Comparison of ENCODE assay signal across 17 cellular contexts in the genomic region with DNA sequence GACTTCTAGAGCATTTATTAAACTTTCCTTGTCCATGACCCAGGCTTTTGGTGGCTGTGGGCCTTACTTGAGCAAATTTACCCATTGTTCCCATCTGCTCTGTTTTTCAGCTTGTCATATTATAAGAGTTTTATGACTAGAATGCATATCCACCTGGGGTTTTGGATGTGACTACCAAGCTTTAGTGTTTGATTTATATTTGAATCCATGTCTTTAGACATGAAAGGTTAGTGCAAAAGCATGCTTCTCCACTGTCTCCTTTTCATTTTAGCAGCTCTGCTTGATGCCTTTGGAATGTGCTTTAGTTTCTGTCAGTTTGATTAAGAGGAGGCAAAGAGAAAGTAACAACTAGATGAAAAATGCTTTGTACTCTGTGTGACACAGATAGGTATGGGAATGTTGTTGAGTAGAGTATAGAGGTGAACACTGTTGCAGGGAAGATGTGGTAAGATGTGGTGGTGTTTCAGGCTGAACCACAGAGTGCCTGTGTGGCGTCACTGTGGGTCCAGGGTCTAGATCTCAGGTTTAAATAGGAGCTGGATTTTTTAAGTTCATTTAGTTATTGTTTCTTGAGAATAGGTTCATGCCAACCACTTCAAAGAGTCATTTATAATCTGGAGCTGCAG. TPM values are rescaled to one million over a fixed set of nuclear protein-coding genes. Genes with fewer than 3 reads are reported as not detected.
A peak's percentile ranks its signal among the peaks of the same experiment; 100 is the strongest.
DNase-seq lines count a peak whose midpoint lies in the region; ATAC-seq and TF ChIP-seq lines count a peak whose summit lies in the region.
"Had no signal": no experiment of that assay in that cellular context is flagged by ENCODE, and none has a peak within 500 bp of the region (broad histone marks: within the 10 kb centered on the region; RNA-seq: fewer than 3 reads in every experiment).

No MANE protein-coding gene starts in this region.

- H3K4me3 Mint-ChIP-seq in activated T-cell treated with anti-CD3 and anti-CD28 coated beads, Interleukin-2, amount 50 U/mL, for 4 hours: no peak overlapping the region
- H3K4me3 Mint-ChIP-seq: activated B cell treated with CpG ODN at 0.5 μM for 24 hours had no signal

- H3K9me3 ChIP-seq in MM.1S (replicated peaks; ENCODE audit: insufficient read depth, low read length): no peaks in the 10 kb centered on the region

- H3K36me3 ChIP-seq in MM.1S (replicated peaks; ENCODE audit: insufficient read depth, low read length): no peaks in the 10 kb centered on the region; the same call in 1 of the 2 replicates

- no peak overlapping the region for H3K9ac ChIP-seq in MM.1S (ENCODE audit: low read length)

- peaks cover 26% of the 10 kb centered on the region for H3K79me2 ChIP-seq in MM.1S (ENCODE audit: low read length)

- no peaks in the 10 kb centered on the region for H3K27me3 ChIP-seq in MM.1S (replicated peaks; ENCODE audit: insufficient read depth, low read length)

- H3K4me3 ChIP-seq in MM.1S (ENCODE audit: low read length): no peak overlapping the region

- no peak for TF ChIP-seq CTCF in MM.1S (IDR thresholded peaks at IDR 0.05; ENCODE audit: low read length)

- no peaks in the 10 kb centered on the region for H3K27me3 Mint-ChIP-seq in activated T-cell treated with anti-CD3 and anti-CD28 coated beads, Interleukin-2, amount 50 U/mL, for 4 hours (ENCODE audit: low read depth)
- H3K27me3 Mint-ChIP-seq: activated B cell treated with CpG ODN at 0.5 μM for 24 hours had no signal

- no peaks in the 10 kb centered on the region for H3K9me2 ChIP-seq in MM.1S (replicated peaks; ENCODE audit: insufficient read depth, low read length)

- peak; percentile 90 to 96 for ATAC-seq in activated T-cell treated with anti-CD3 and anti-CD28 coated beads, Interleukin-2, amount 50 U/mL, for 4 hours
- ATAC-seq in HG02678 (IDR thresholded peaks at IDR 0.05; ENCODE audit: unreplicated experiment) (peak; percentile 51), HG02571 (IDR thresholded peaks at IDR 0.05; ENCODE audit: unreplicated experiment) (no peak)

- H2AFZ ChIP-seq in MM.1S (ENCODE audit: low read length): no peak overlapping the region

- H4K20me1 ChIP-seq in MM.1S (ENCODE audit: insufficient read depth, low read length): no peaks in the 10 kb centered on the region

- no peak overlapping the region for H3K4me2 ChIP-seq in MM.1S (ENCODE audit: low read depth, low read length)

- no peaks in the 10 kb centered on the region for H3K9me3 Mint-ChIP-seq in activated T-cell treated with anti-CD3 and anti-CD28 coated beads, Interleukin-2, amount 50 U/mL, for 4 hours
- H3K9me3 Mint-ChIP-seq: activated B cell treated with CpG ODN at 0.5 μM for 24 hours had no signal

- H3K4me1 ChIP-seq in MM.1S (ENCODE audit: low read length): peaks cover 14% of the 10 kb centered on the region

- DNase-seq in activated T-cell treated with anti-CD3 and anti-CD28 coated beads, Interleukin-2, amount 50 U/mL, for 4 hours: no peak
- DNase-seq in activated T-cell treated with anti-CD3 and anti-CD28 coated beads for 4 hours (no peak), amniotic epithelial cell (ENCODE audit: low read depth) (peak; percentile 41), renal cortical epithelial cell (ENCODE audit: low read depth) (peak; percentile 53), MM.1S (no peak), T-helper 1 cell (no peak)
- DNase-seq: activated B cell treated with CpG ODN at 0.5 μM for 24 hours; activated effector memory CD4-positive, alpha-beta T cell treated with anti-CD3 and anti-CD28 coated beads, Interleukin-2, amount 50 U/mL, for 16 hours; foreskin melanocyte; H7; Kasumi-1; NCI-H187; NCI-H69; occipital lobe; small intestine had no signal

- peaks cover 38% of the 10 kb centered on the region for H3K4me1 Mint-ChIP-seq in activated T-cell treated with anti-CD3 and anti-CD28 coated beads, Interleukin-2, amount 50 U/mL, for 4 hours (ENCODE audit: low read depth)

- peaks cover 25% of the 10 kb centered on the region for H3K36me3 Mint-ChIP-seq in activated T-cell treated with anti-CD3 and anti-CD28 coated beads, Interleukin-2, amount 50 U/mL, for 4 hours (ENCODE audit: insufficient read depth)

- H3K27ac ChIP-seq in MM.1S (ENCODE audit: low read length): no peak overlapping the region

- H3F3A ChIP-seq in MM.1S (ENCODE audit: insufficient read depth, low read length): no peaks in the 10 kb centered on the region

RNA-seq across cellular contexts. Expression of a gene that starts 19.7 kb away (rescaled TPM):
- 10 to 100 TPM; 34.9 to 37.3 (median 35.2) TPM for total RNA-seq in activated T-cell treated with anti-CD3 and anti-CD28 coated beads, Interleukin-2, amount 50 U/mL, for 4 hours
- 62.7 and 88.2 TPM in 2 replicates for total RNA-seq in renal cortical epithelial cell

Comparison
In these comparisons a context has a peak if more than half of its experiments do, and no peak if none do; other contexts are left out.
1. DNase-seq: peak in amniotic epithelial cell (single experiment) and renal cortical epithelial cell (single experiment); none in activated T-cell treated with anti-CD3 and anti-CD28 coated beads, Interleukin-2, amount 50 U/mL, for 4 hours (single experiment), activated T-cell treated with anti-CD3 and anti-CD28 coated beads for 4 hours (single experiment), MM.1S (single experiment) and T-helper 1 cell (0 of 5).